In the genomic region with DNA sequence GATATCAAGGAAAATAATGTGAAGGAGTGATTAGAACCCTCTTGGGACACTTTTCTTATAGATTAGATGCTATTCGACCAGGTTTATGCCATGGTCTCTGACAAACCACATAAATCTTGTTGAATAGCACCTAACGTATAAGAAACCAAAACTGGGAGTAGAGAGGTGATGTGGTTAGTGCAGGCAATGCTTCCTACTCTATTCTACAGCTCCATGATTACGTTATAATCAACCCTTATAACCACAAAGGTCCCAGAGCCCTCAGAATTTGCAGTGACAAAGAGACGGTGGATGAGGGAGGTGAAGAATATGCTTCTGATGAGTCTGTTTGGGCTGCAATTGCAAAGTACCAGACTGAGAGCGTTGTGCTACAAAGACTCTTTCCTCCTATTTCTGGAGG, we compare ENCODE assay signal across 23 cellular contexts.
"Had no signal": no experiment of that assay in that cellular context is flagged by ENCODE, and none has a peak within 500 bp of the region (broad histone marks: within the 10 kb centered on the region; RNA-seq: fewer than 3 reads in every experiment).

No MANE protein-coding gene starts in this region.

- H3K4me3 ChIP-seq: MG63, PC-9, Peyer's patch, SJSA1, SK-N-MC had no signal

- H3K27me3 ChIP-seq: MG63, Peyer's patch, SJSA1 had no signal

- H3K27ac ChIP-seq: PC-9, Peyer's patch, SJSA1, SK-N-MC had no signal

- H3K36me3 ChIP-seq: MG63, Peyer's patch, SJSA1 had no signal

- DNase-seq: IMR-90, Karpas-422, KG1, MG63, NCI-H1092 treated with DMSO at 0.1 percent for 48 hours, NCI-H1436, NCI-H187, NCI-H2029, NCI-H2081 treated with DMSO at 0.1 percent for 48 hours, NCI-H2171, NCI-H226, NCI-H446, NCI-H510A, NCI-H524 treated with DMSO at 0.1 percent for 48 hours, NCI-H69, NCI-H774, OCI-M1, PC-9, Peyer's patch, Right ventricle myocardium superior, SIG-M5 had no signal
